In genomic region chr11:35141538-35141937, GRCh38 we compare ENCODE assay signal across 8 cellular contexts. TPM values are rescaled to one million over a fixed set of nuclear protein-coding genes. Genes with fewer than 3 reads are reported as not detected.
DNase-seq lines count a peak whose midpoint lies in the region; ATAC-seq and TF ChIP-seq lines count a peak whose summit lies in the region.

No MANE protein-coding gene starts in this region.

- H3K4me3 ChIP-seq in CD4-positive, CD25-positive, alpha-beta regulatory T cell (ENCODE audit: low read depth, low read length): peak overlapping the region; percentile 100
- H3K4me3 ChIP-seq in Peyer's patch (peak overlapping the region; percentile 65 to 86 (median 78)), osteoblast (ENCODE audit: insufficient read depth, low read length) (peak overlapping the region; percentile 93)

- H3K9me3 Mint-ChIP-seq in CD4-positive, CD25-positive, alpha-beta regulatory T cell: peaks cover 0 to 3% (median 0%) of the 10 kb centered on the region in 7 donors
- no peaks in the 10 kb centered on the region for H3K9me3 Mint-ChIP-seq in dendritic cell treated with granulocyte-macrophage colony-stimulating factor and Interleukin-4, amounts not matched to agents 40 ng/mL and 50 ng/mL, for 4 days

- peaks cover 55% of the 10 kb centered on the region for H4K20me1 ChIP-seq in osteoblast (ENCODE audit: insufficient read depth, low read length)

- H3K36me3 Mint-ChIP-seq in CD4-positive, CD25-positive, alpha-beta regulatory T cell: peaks cover 43% of the 10 kb centered on the region
- H3K36me3 Mint-ChIP-seq in dendritic cell treated with granulocyte-macrophage colony-stimulating factor and Interleukin-4, amounts not matched to agents 40 ng/mL and 50 ng/mL, for 4 days (ENCODE audit: low read depth): peaks cover 77% of the 10 kb centered on the region

- intact Hi-C loops in dendritic cell treated with granulocyte-macrophage colony-stimulating factor and Interleukin-4, amounts not matched to agents 40 ng/mL and 50 ng/mL, for 4 days (cut with micrococcal nuclease): loop anchor here (2.0 kb wide), 1 partner anchor 143 kb away; no protein-coding TSS in a partner anchor

- H3K4me2 ChIP-seq in osteoblast (ENCODE audit: insufficient read depth, low read length): peak overlapping the region; percentile 89

- peak overlapping the region; percentile 94 to 99 (median 96) for H3K4me3 Mint-ChIP-seq in CD4-positive, CD25-positive, alpha-beta regulatory T cell
- H3K4me3 Mint-ChIP-seq in dendritic cell treated with granulocyte-macrophage colony-stimulating factor and Interleukin-4, amounts not matched to agents 40 ng/mL and 50 ng/mL, for 4 days: peak overlapping the region; percentile 87

- peak in 1 of 3 donors; percentile 61 for DNase-seq in CD4-positive, CD25-positive, alpha-beta regulatory T cell
- DNase-seq in Peyer's patch: peak; percentile 64 to 87 (median 82)
- DNase-seq in osteoblast (ENCODE audit: insufficient read length, low spot score, missing footprints): no peak
- DNase-seq in NCI-H2107 treated with DMSO at 0.1 percent for 48 hours (lab: John Stamatoyannopoulos, UW; ENCODE audit: unreplicated experiment): no peak
- no peak for DNase-seq in effector CD4-positive, alpha-beta T cell
- no peak for DNase-seq in COR-L47 (lab: John Stamatoyannopoulos, UW)
- no peak for DNase-seq in NCI-H82 (lab: John Stamatoyannopoulos, UW)

- H3K36me3 ChIP-seq in CD4-positive, CD25-positive, alpha-beta regulatory T cell (ENCODE audit: control insufficient read depth, insufficient read depth, low read length): peaks cover 10% of the 10 kb centered on the region
- H3K36me3 ChIP-seq in Peyer's patch (no peaks in the 10 kb centered on the region), osteoblast (ENCODE audit: insufficient read depth, low read length) (peaks cover 8% of the 10 kb centered on the region)

- TF ChIP-seq CTCF in Peyer's patch (IDR thresholded peaks at IDR 0.05) (no peak), osteoblast (IDR thresholded peaks at IDR 0.05; ENCODE audit: extremely low read depth, low read depth, low read length) (no peak)

- H3K79me2 ChIP-seq in osteoblast (ENCODE audit: insufficient read depth, low read length): peaks cover 84% of the 10 kb centered on the region

- H2AFZ ChIP-seq in osteoblast (ENCODE audit: low read length): no peak overlapping the region

- H3K27ac Mint-ChIP-seq in CD4-positive, CD25-positive, alpha-beta regulatory T cell: peak overlapping the region; percentile 99 to 100 (median 99)
- H3K27ac Mint-ChIP-seq in dendritic cell treated with granulocyte-macrophage colony-stimulating factor and Interleukin-4, amounts not matched to agents 40 ng/mL and 50 ng/mL, for 4 days: peak overlapping the region; percentile 91

- no peak for TF ChIP-seq POLR2A in Peyer's patch (IDR thresholded peaks at IDR 0.05)

- H3K27me3 ChIP-seq in CD4-positive, CD25-positive, alpha-beta regulatory T cell (ENCODE audit: control insufficient read depth, insufficient read depth, low read length): no peaks in the 10 kb centered on the region
- H3K27me3 ChIP-seq in Peyer's patch (no peaks in the 10 kb centered on the region), osteoblast (ENCODE audit: insufficient read depth, low read length) (no peaks in the 10 kb centered on the region)

- no peak for ATAC-seq in CD4-positive, CD25-positive, alpha-beta regulatory T cell (ENCODE audit: low read depth in 2 of 2)

- peak overlapping the region; percentile 91 for H3K27ac ChIP-seq in CD4-positive, CD25-positive, alpha-beta regulatory T cell (ENCODE audit: insufficient read depth, low read length, poor library complexity, severe bottlenecking)
- peak overlapping the region; percentile 91 to 96 (median 93) for H3K27ac ChIP-seq in Peyer's patch
- peak overlapping the region; percentile 84 for H3K27ac ChIP-seq in osteoblast (ENCODE audit: low read depth, low read length)

- H3K9me3 ChIP-seq in CD4-positive, CD25-positive, alpha-beta regulatory T cell (ENCODE audit: control insufficient read depth in 2 of 2, low read length in 2 of 2): no peaks in the 10 kb centered on the region
- H3K9me3 ChIP-seq in Peyer's patch (no peaks in the 10 kb centered on the region), osteoblast (ENCODE audit: low read depth, low read length) (no peaks in the 10 kb centered on the region)

- peaks cover 73% of the 10 kb centered on the region for H3K4me1 ChIP-seq in CD4-positive, CD25-positive, alpha-beta regulatory T cell (ENCODE audit: control insufficient read depth, insufficient read depth, low read length, poor library complexity, severe bottlenecking)
- peaks cover 0 to 54% (median 35%) of the 10 kb centered on the region in 4 donors for H3K4me1 ChIP-seq in Peyer's patch
- H3K4me1 ChIP-seq in osteoblast (ENCODE audit: insufficient read depth, low read length): peaks cover 62% of the 10 kb centered on the region

- peaks cover 23 to 73% (median 54%) of the 10 kb centered on the region in 4 donors for H3K4me1 Mint-ChIP-seq in CD4-positive, CD25-positive, alpha-beta regulatory T cell
- H3K4me1 Mint-ChIP-seq in dendritic cell treated with granulocyte-macrophage colony-stimulating factor and Interleukin-4, amounts not matched to agents 40 ng/mL and 50 ng/mL, for 4 days (ENCODE audit: low read depth): peaks cover 70% of the 10 kb centered on the region

- H3K27me3 Mint-ChIP-seq in CD4-positive, CD25-positive, alpha-beta regulatory T cell: no peaks in the 10 kb centered on the region
- H3K27me3 Mint-ChIP-seq in dendritic cell treated with granulocyte-macrophage colony-stimulating factor and Interleukin-4, amounts not matched to agents 40 ng/mL and 50 ng/mL, for 4 days: no peaks in the 10 kb centered on the region

RNA-seq across cellular contexts. Expression of gene CD44, which starts 2.6 kb away (rescaled TPM):
- 1,181 TPM for total RNA-seq in CD4-positive, CD25-positive, alpha-beta regulatory T cell
- polyA plus RNA-seq in CD4-positive, CD25-positive, alpha-beta regulatory T cell: 100 to 1,000 TPM; 441 to 539 (median 477) TPM
- 100 to 1,000 TPM in 3 of 4 donors, 10 to 100 TPM in 1; 71.6 to 412 (median 130) TPM for total RNA-seq in Peyer's patch
- 238 and 268 TPM in 2 replicates for total RNA-seq in osteoblast

Comparison
In these comparisons a context has a peak if more than half of its experiments do, and no peak if none do; other contexts are left out.
1. DNase-seq: peak in Peyer's patch (3 of 3); none in osteoblast (single experiment), NCI-H2107 treated with DMSO at 0.1 percent for 48 hours (single experiment), effector CD4-positive, alpha-beta T cell (single experiment), COR-L47 (single experiment) and NCI-H82 (single experiment).
2. Peak in every context shown above with its lines, with median percentiles within 50 percentile points of each other: H3K27ac ChIP-seq and H3K4me3 ChIP-seq.